Comparison of ENCODE assay signal across 8 cellular contexts in genomic region chr9:5799314-5799713, GRCh38. TPM values are rescaled to one million over a fixed set of nuclear protein-coding genes. Genes with fewer than 3 reads are reported as not detected.
DNase-seq lines count a peak whose midpoint lies in the region; ATAC-seq and TF ChIP-seq lines count a peak whose summit lies in the region.

No MANE protein-coding gene starts in this region.

- H3K4me2 ChIP-seq in Loucy (ENCODE audit: low read depth, low read length, poor library complexity, severe bottlenecking), result no peak overlapping the region

- 10 to 12% (median 11%) methylated on average over 5 of the region's 5 CpGs for WGBS in adrenal gland, 4 donors

- TF ChIP-seq POLR2A in adrenal gland (IDR thresholded peaks at IDR 0.05), result peak in 1 of 2 donors; percentile 25

- no peaks in the 10 kb centered on the region for H3F3A ChIP-seq in Loucy (ENCODE audit: low read depth)

- ATAC-seq in HG03039 (IDR thresholded peaks at IDR 0.05; ENCODE audit: unreplicated experiment) (no peak), HG03432 (IDR thresholded peaks at IDR 0.05; ENCODE audit: unreplicated experiment) (no peak)

- H3K9me2 ChIP-seq in Loucy (replicated peaks; ENCODE audit: low read depth, low read length), result no peaks in the 10 kb centered on the region

- H3K4me3 ChIP-seq in Loucy (ENCODE audit: low read length, poor library complexity, severe bottlenecking) (no peak overlapping the region), adrenal gland (peak overlapping the region in 1 of 4 donors; percentile 15)

- TF ChIP-seq CTCF in Loucy (conservative IDR thresholded peaks at IDR 0.05; ENCODE audit: low read length), result peak; percentile 92
- peak; percentile 53 to 97 (median 80) for TF ChIP-seq CTCF in adrenal gland (IDR thresholded peaks at IDR 0.05)

- H3K9me3 ChIP-seq in Loucy (ENCODE audit: insufficient read depth, low read depth, low read length) (no peaks in the 10 kb centered on the region), adrenal gland (replicated peaks in 1 of 3) (no peaks in the 10 kb centered on the region)

- H3K36me3 ChIP-seq in Loucy (ENCODE audit: insufficient read depth, low read length) (peaks cover 46% of the 10 kb centered on the region; the same call in 1 of the 2 replicates), adrenal gland (replicated peaks in 1 of 2) (peaks cover 0 to 6% of the 10 kb centered on the region in 2 donors)

- DNase-seq in EH (ENCODE audit: low read depth) (peak; percentile 62), adrenal gland (peak in 6 of 7 donors; percentile 27 to 73 (median 44)), iPS-NIHi11 (ENCODE audit: low spot score) (peak; percentile 14), stromal cell of bone marrow (ENCODE audit: low read depth) (peak; percentile 37), SHP77 treated with DMSO at 0.1 percent for 48 hours (lab: John Stamatoyannopoulos, UW) (no peak)

- no peak overlapping the region for H3K9ac ChIP-seq in Loucy (ENCODE audit: low read depth, low read length, poor library complexity, severe bottlenecking)

- H3K27me3 ChIP-seq in Loucy (ENCODE audit: insufficient read depth, low read length, poor library complexity, severe bottlenecking), result no peaks in the 10 kb centered on the region
- no peaks in the 10 kb centered on the region for H3K27me3 ChIP-seq in adrenal gland

- no peak overlapping the region for H2AFZ ChIP-seq in Loucy (ENCODE audit: low read length)

- H4K20me1 ChIP-seq in Loucy (ENCODE audit: insufficient read depth, low read length, poor library complexity, severe bottlenecking), result peaks cover 3% of the 10 kb centered on the region

- no peaks in the 10 kb centered on the region for H3K79me2 ChIP-seq in Loucy (ENCODE audit: insufficient read depth, low read length)

- intact Hi-C loops in adrenal gland (cut with DNase I), result no loop called here

- peak overlapping the region in 4 of 5 donors; percentile 3 to 64 (median 42) for H3K27ac ChIP-seq in adrenal gland

- H3K4me1 ChIP-seq in Loucy (ENCODE audit: insufficient read depth, low read length, poor library complexity, severe bottlenecking) (peaks cover under 1% of the 10 kb centered on the region), adrenal gland (replicated peaks in 1 of 2) (peaks cover 14 to 22% of the 10 kb centered on the region in 2 donors)

RNA-seq across cellular contexts. Expression of gene ERMP1, which starts 33.6 kb away (rescaled TPM):
- 100 to 1,000 TPM in 1 of 8 donors, 10 to 100 TPM in 7; 26.9 to 120 (median 38.6) TPM for total RNA-seq in adrenal gland
- 10 to 100 TPM in 1 of 3 donors, 1 to 10 TPM in 2; 6.0 to 73.1 (median 6.4) TPM for polyA plus RNA-seq in adrenal gland
